Comparison of ENCODE assay signal across 21 cellular contexts in the genomic region with DNA sequence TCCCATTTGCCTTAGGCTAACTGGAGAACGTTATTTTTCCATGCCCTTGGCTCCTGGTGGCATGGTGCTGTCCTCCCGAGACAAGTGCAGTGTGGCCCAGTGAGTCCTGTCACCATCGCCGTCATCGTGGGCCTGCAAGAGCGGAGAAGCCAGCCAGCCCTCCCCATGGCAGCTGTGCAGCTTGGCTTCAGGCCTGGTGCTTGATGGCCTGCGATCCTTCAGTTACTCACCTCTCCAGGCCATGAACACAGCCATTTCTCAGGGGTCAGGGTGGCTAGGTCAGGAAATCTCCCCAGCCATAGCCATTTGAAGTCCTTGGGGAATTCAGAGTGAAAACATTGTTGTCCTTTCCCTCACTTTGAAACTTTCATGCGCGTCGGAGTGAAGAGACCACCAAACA.
"Had no signal": no experiment of that assay in that cellular context is flagged by ENCODE, and none has a peak within 500 bp of the region (broad histone marks: within the 10 kb centered on the region; RNA-seq: fewer than 3 reads in every experiment).

No MANE protein-coding gene starts in this region.

- H3K27me3 Mint-ChIP-seq: activated CD4-positive, alpha-beta T cell treated with anti-CD3 and anti-CD28 coated beads for 36 hours had no signal

- H3K4me3 ChIP-seq: Peyer's patch, SJCRH30 had no signal

- H3K4me1 ChIP-seq: Peyer's patch had no signal

- H3K9me3 Mint-ChIP-seq: activated CD4-positive, alpha-beta memory T cell treated with anti-CD3 and anti-CD28 coated beads, Interleukin-2, amount 10 ng/mL, durations not matched to agents 7 days and 5 days; activated naive CD4-positive, alpha-beta T cell treated with anti-CD3 and anti-CD28 coated beads, Interleukin-2, amount 50 U/mL, for 24 hours; central memory CD8-positive, alpha-beta T cell had no signal

- H3K36me3 ChIP-seq: Peyer's patch, SJCRH30 had no signal

- H3K4me3 Mint-ChIP-seq: activated CD4-positive, alpha-beta memory T cell treated with anti-CD3 and anti-CD28 coated beads, Interleukin-2, amount 10 ng/mL, durations not matched to agents 7 days and 5 days; activated CD4-positive, alpha-beta T cell treated with anti-CD3 and anti-CD28 coated beads for 36 hours; activated naive CD4-positive, alpha-beta T cell treated with anti-CD3 and anti-CD28 coated beads, Interleukin-2, amount 50 U/mL, for 24 hours; central memory CD8-positive, alpha-beta T cell had no signal

- H3K4me1 Mint-ChIP-seq: activated CD4-positive, alpha-beta memory T cell treated with anti-CD3 and anti-CD28 coated beads, Interleukin-2, amount 10 ng/mL, durations not matched to agents 7 days and 5 days; activated CD4-positive, alpha-beta T cell treated with anti-CD3 and anti-CD28 coated beads for 36 hours; activated naive CD4-positive, alpha-beta T cell treated with anti-CD3 and anti-CD28 coated beads, Interleukin-2, amount 50 U/mL, for 24 hours; central memory CD8-positive, alpha-beta T cell had no signal

- DNase-seq: activated CD4-positive, alpha-beta memory T cell treated with anti-CD3 and anti-CD28 coated beads, Interleukin-2, amount 10 ng/mL, durations not matched to agents 7 days and 5 days; activated CD4-positive, alpha-beta T cell treated with anti-CD3 and anti-CD28 coated beads for 36 hours; activated CD4-positive, alpha-beta T cell treated with anti-CD3 and anti-CD28 coated beads, Interleukin-2, amount 50 U/mL, for 1 hour; activated naive CD4-positive, alpha-beta T cell; activated T-cell treated with anti-CD3 and anti-CD28 coated beads for 4 hours; activated T-cell treated with anti-CD3 and anti-CD28 coated beads, Interleukin-2, amount 50 U/mL, for 48 hours; NCI-H1048; NCI-H146; NCI-H187 treated with DMSO at 0.1 percent for 48 hours; NCI-H2081 treated with DMSO at 0.1 percent for 48 hours; NCI-H526; NCI-H774; Right ventricle myocardium superior; SJCRH30; SK-N-SH; T-helper 1 cell had no signal

- ATAC-seq: activated CD4-positive, alpha-beta T cell treated with anti-CD3 and anti-CD28 coated beads for 36 hours had no signal

- H3K27me3 ChIP-seq: Peyer's patch, SJCRH30 had no signal

- H3K4me2 ChIP-seq: SK-N-SH had no signal

- H3K9me3 ChIP-seq: Peyer's patch, SJCRH30, SK-N-SH had no signal

- H3K27ac Mint-ChIP-seq: activated CD4-positive, alpha-beta memory T cell treated with anti-CD3 and anti-CD28 coated beads, Interleukin-2, amount 10 ng/mL, durations not matched to agents 7 days and 5 days; activated CD4-positive, alpha-beta T cell treated with anti-CD3 and anti-CD28 coated beads for 36 hours; activated naive CD4-positive, alpha-beta T cell treated with anti-CD3 and anti-CD28 coated beads, Interleukin-2, amount 50 U/mL, for 24 hours had no signal

- H3K27ac ChIP-seq: Peyer's patch, RWPE1, SJCRH30, VCaP had no signal

- H3K36me3 Mint-ChIP-seq: activated naive CD4-positive, alpha-beta T cell treated with anti-CD3 and anti-CD28 coated beads, Interleukin-2, amount 50 U/mL, for 24 hours had no signal

- H3K9ac ChIP-seq: SK-N-SH had no signal
